30 cellular contexts compared by ENCODE assay signal in the genomic region with DNA sequence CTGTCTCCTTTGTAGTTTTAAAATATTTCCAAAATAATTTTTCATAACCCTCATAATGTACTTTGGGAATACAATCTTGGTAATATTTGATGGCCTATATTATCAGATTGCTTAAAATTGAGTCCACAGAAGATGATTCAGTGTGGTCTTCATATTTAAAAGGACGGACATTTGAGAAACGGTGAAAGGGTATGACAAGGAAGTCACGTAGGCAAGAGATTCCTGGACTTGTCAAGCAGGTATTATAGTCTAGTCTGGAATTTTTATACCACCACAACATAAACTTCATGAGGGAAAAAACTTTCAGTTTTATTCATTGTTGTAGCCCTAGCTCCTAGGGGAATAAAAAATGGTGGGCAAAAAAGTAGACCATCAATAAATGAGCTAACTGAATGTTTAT.
DNase-seq lines count a peak whose midpoint lies in the region; ATAC-seq, FAIRE-seq and TF ChIP-seq lines count a peak whose summit lies in the region.
"Had no signal": no experiment of that assay in that cellular context is flagged by ENCODE, and none has a peak within 500 bp of the region (broad histone marks: within the 10 kb centered on the region; RNA-seq: fewer than 3 reads in every experiment).

No MANE protein-coding gene starts in this region.

- intact Hi-C loops in IMR-90 (cut with micrococcal nuclease) (no loop called here), endothelial cell of umbilical vein (cut with micrococcal nuclease) (loop anchor here (5.0 kb wide), 2 partner anchors 79 to 149 kb away; no protein-coding TSS in a partner anchor), psoas muscle (cut with DNase I) (no loop called here)

- no peak overlapping the region for H2BK120ac ChIP-seq in IMR-90 (ENCODE audit: low read depth, low read length)

- H3K27me3 ChIP-seq in IMR-90 (ENCODE audit: control insufficient read depth, insufficient read depth, low read length) (no peaks in the 10 kb centered on the region), endothelial cell of umbilical vein (ENCODE audit: control insufficient read depth in 2 of 2, insufficient read depth in 2 of 2, low read length in 2 of 2) (no peaks in the 10 kb centered on the region), psoas muscle (ENCODE audit: insufficient read depth in 3 of 3, low read length in 2 of 3) (no peaks in the 10 kb centered on the region)
- H3K27me3 ChIP-seq: adrenal gland, body of pancreas, pancreas had no signal

- peaks cover 19 to 48% of the 10 kb centered on the region in 2 experiments for H3K79me1 ChIP-seq in IMR-90 (ENCODE audit: low read depth in 1 of 2, low read length in 2 of 2)

- H2AK5ac ChIP-seq in IMR-90 (ENCODE audit: low read depth, low read length), result no peak overlapping the region

- peak overlapping the region; percentile 42 for H2BK5ac ChIP-seq in IMR-90 (ENCODE audit: low read depth, low read length, poor library complexity, severe bottlenecking)

- H3K36me3 Mint-ChIP-seq in activated T-cell treated with anti-CD3 and anti-CD28 coated beads, Interleukin-2, amount 50 U/mL, for 24 hours (ENCODE audit: low read depth), result peaks cover 92% of the 10 kb centered on the region

- no peak for TF ChIP-seq CTCF in IMR-90 (conservative IDR thresholded peaks at IDR 0.05; ENCODE audit: low read depth, low read length)
- TF ChIP-seq CTCF in endothelial cell of umbilical vein (IDR thresholded peaks at IDR 0.05; ENCODE audit: extremely low read depth in 1 of 2, insufficient read depth in 1 of 2, low read depth in 1 of 2, low read length in 2 of 2), result no peak
- TF ChIP-seq CTCF in psoas muscle (IDR thresholded peaks at IDR 0.05), result no peak

- peaks cover 60% of the 10 kb centered on the region for H3K4me1 Mint-ChIP-seq in activated T-cell treated with anti-CD3 and anti-CD28 coated beads, Interleukin-2, amount 50 U/mL, for 24 hours (ENCODE audit: low read depth)

- 0 out of 3 replicates have a peak overlapping the region, but pooled peaks have one; percentile 24 for H2BK15ac ChIP-seq in IMR-90 (ENCODE audit: low read depth, low read length)

- H4K8ac ChIP-seq in IMR-90 (ENCODE audit: low read depth in 2 of 2, low read length in 2 of 2), result no peak overlapping the region

- peaks cover 12% of the 10 kb centered on the region for H3K79me2 ChIP-seq in endothelial cell of umbilical vein (ENCODE audit: control insufficient read depth, insufficient read depth, low read length)

- dilution Hi-C loops in IMR-90 (cut with HindIII; ENCODE audit: low sequenced_read_pairs, unreplicated experiment), result no loop called here
- dilution Hi-C loops in endothelial cell of umbilical vein (cut with MboI; ENCODE audit: extremely low pct_ligation_motif_present, low sequenced_read_pairs), result no loop called here

- CTCF ChIA-PET in IMR-90 (lab: Yijun Ruan, JAX), result no interaction called here
- CTCF ChIA-PET in endothelial cell of umbilical vein (lab: Charles Lee), result no interaction called here

- no CpG with 5 or more reads among the region's 3 CpGs for WGBS in IMR-90 (ENCODE audit: extremely low coverage in 2 of 2, insufficient read length in 1 of 2), 2 experiments
- WGBS in psoas muscle, 3 donors, result 81 to 93% (median 88%) methylated on average over 3 of the region's 3 CpGs

- POLR2A ChIA-PET in IMR-90 (lab: Charles Lee; ENCODE audit: unreplicated experiment), result no interaction called here
- POLR2A ChIA-PET in endothelial cell of umbilical vein (lab: Charles Lee), result no interaction called here

- H4K91ac ChIP-seq in IMR-90 (ENCODE audit: insufficient read depth, low read depth, low read length), result no peak overlapping the region

- H3K4me2 ChIP-seq in IMR-90 (ENCODE audit: low read depth, low read length) (no peak overlapping the region), endothelial cell of umbilical vein (ENCODE audit: insufficient read depth, low read length) (no peak overlapping the region)
- H3K4me2 ChIP-seq: A549 had no signal

- H3K56ac ChIP-seq in IMR-90 (ENCODE audit: extremely low read depth, insufficient read depth, low read length), result no peak overlapping the region

- no peak for FAIRE-seq in endothelial cell of umbilical vein (lab: Jason Lieb, UNC)
- FAIRE-seq: A549, GM12892, H1, keratinocyte, pancreas had no signal

- no peaks in the 10 kb centered on the region for H3K27me3 Mint-ChIP-seq in activated T-cell treated with anti-CD3 and anti-CD28 coated beads, Interleukin-2, amount 50 U/mL, for 24 hours
- H3K27me3 Mint-ChIP-seq: B cell; stimulated activated naive B cell treated with anti-CD40 and anti-IgM and Interleukin-4, amounts not matched to agents 10 μg/mL and 1 μg/mL and 100 μg/mL, for 72 hours had no signal

- H3K23ac ChIP-seq in IMR-90 (ENCODE audit: low read depth, low read length), result no peak overlapping the region

- no peaks in the 10 kb centered on the region for H4K20me1 ChIP-seq in IMR-90 (ENCODE audit: insufficient read depth, low read length)
- H4K20me1 ChIP-seq in endothelial cell of umbilical vein (replicated peaks; ENCODE audit: control insufficient read depth, extremely low read depth, insufficient read depth, low read length), result no peaks in the 10 kb centered on the region

- H3K36me3 ChIP-seq in IMR-90 (ENCODE audit: control insufficient read depth, insufficient read depth, low read length), result peaks cover 29% of the 10 kb centered on the region
- peaks cover 6 to 9% of the 10 kb centered on the region in 2 experiments for H3K36me3 ChIP-seq in endothelial cell of umbilical vein (ENCODE audit: control insufficient read depth in 2 of 2, extremely low read depth in 1 of 2, insufficient read depth in 2 of 2, low read length in 2 of 2)
- H3K36me3 ChIP-seq in psoas muscle (ENCODE audit: insufficient read depth in 1 of 2, low read depth in 1 of 2), result peaks cover 0 to 62% of the 10 kb centered on the region in 2 donors

- H3K9me3 Mint-ChIP-seq in activated T-cell treated with anti-CD3 and anti-CD28 coated beads, Interleukin-2, amount 50 U/mL, for 24 hours, result no peaks in the 10 kb centered on the region
- H3K9me3 Mint-ChIP-seq: stimulated activated naive B cell treated with anti-CD40 and anti-IgM and Interleukin-4, amounts not matched to agents 10 μg/mL and 1 μg/mL and 100 μg/mL, for 72 hours had no signal

- TF ChIP-seq POLR2A in IMR-90 (IDR thresholded peaks at IDR 0.05; ENCODE audit: low read depth, low read length), result no peak
- TF ChIP-seq POLR2A in endothelial cell of umbilical vein (IDR thresholded peaks at IDR 0.05; ENCODE audit: low read depth, low read length), result no peak

- in situ Hi-C loops in IMR-90 (cut with MboI; ENCODE audit: low sequenced_read_pairs), result no loop called here

- DNase-seq in activated T-cell treated with anti-CD3 and anti-CD28 coated beads, Interleukin-2, amount 50 U/mL, for 24 hours, result no peak
- no peak for DNase-seq in activated T-cell treated with anti-CD3 and anti-CD28 coated beads, Interleukin-2, amount 50 U/mL, for 48 hours
- DNase-seq in IMR-90 (no peak), endothelial cell of umbilical vein (ENCODE audit: low read depth, low spot score) (no peak), psoas muscle (no peak), NCI-H526 treated with DMSO at 0.1 percent for 48 hours (lab: John Stamatoyannopoulos, UW) (no peak), NCI-H1694 (lab: John Stamatoyannopoulos, UW) (no peak), A172 (ENCODE audit: low spot score) (no peak)
- DNase-seq: activated CD4-positive, alpha-beta T cell treated with anti-CD3 and anti-CD28 coated beads, Interleukin-2, amount 50 U/mL, for 1 hour; activated CD8-positive, alpha-beta memory T cell treated with anti-CD3 and anti-CD28 coated beads, Interleukin-2, amount 50 U/mL, for 4 hours; activated effector memory CD4-positive, alpha-beta T cell treated with Interleukin-2 at 50 U/mL for 16 hours; adrenal gland; body of pancreas; DMS153; lower lobe of right lung; NCI-H1092; NCI-H187 treated with DMSO at 0.1 percent for 48 hours; NCI-H524; pancreas; right cardiac atrium; SHP77 treated with DMSO at 0.1 percent for 48 hours; stimulated activated CD4-positive, alpha-beta T cell treated with anti-CD3 and anti-CD28 coated beads, Interleukin-12 subunit alpha, Interleukin-12 subunit beta, amount 100 ng/mL, for 4 hours; stimulated activated CD4-positive, alpha-beta T cell treated with anti-CD3 and anti-CD28 coated beads, Interleukin-4, amount 100 ng/mL, for 1 hour; stimulated activated naive B cell treated with anti-CD40 and anti-IgM and Interleukin-4, amounts not matched to agents 10 μg/mL and 1 μg/mL and 100 μg/mL, for 72 hours had no signal

- BruUV-seq in IMR-90 (replicated peaks; lab: Mats Ljungman, UMichigan) (no TSS peak), endothelial cell of umbilical vein (replicated peaks; lab: Mats Ljungman, UMichigan) (no TSS peak)

- H3K14ac ChIP-seq in IMR-90 (replicated peaks; ENCODE audit: low read depth, low read length), result no peak overlapping the region

- TF ChIP-seq RAD21 in IMR-90 (IDR thresholded peaks at IDR 0.05; ENCODE audit: low read length), result no peak

- no peak overlapping the region for H4K5ac ChIP-seq in IMR-90 (ENCODE audit: low read depth, low read length)

- H3K9me1 ChIP-seq in IMR-90 (ENCODE audit: insufficient read depth, low read length) (peaks cover 3% of the 10 kb centered on the region), endothelial cell of umbilical vein (replicated peaks; ENCODE audit: control insufficient read depth, extremely low read depth, insufficient read depth, low read length) (no peaks in the 10 kb centered on the region)

- H3K4me3 ChIP-seq in IMR-90 (ENCODE audit: insufficient read depth, low read depth, low read length), result no peak overlapping the region
- H3K4me3 ChIP-seq in endothelial cell of umbilical vein (replicated peaks in 1 of 3; ENCODE audit: insufficient read depth in 1 of 3, low read depth in 1 of 3, low read length in 3 of 3), result no peak overlapping the region
- H3K4me3 ChIP-seq in psoas muscle, result no peak overlapping the region
- H3K4me3 ChIP-seq: A549, adrenal gland, body of pancreas, lower lobe of right lung, pancreas had no signal

- H3K18ac ChIP-seq in IMR-90 (ENCODE audit: low read depth, low read length), result peak overlapping the region; percentile 20; the same call in 1 of the 2 replicates

- H3K4me1 ChIP-seq in IMR-90 (ENCODE audit: control insufficient read depth, insufficient read depth, low read length) (peaks cover 7% of the 10 kb centered on the region), endothelial cell of umbilical vein (ENCODE audit: control insufficient read depth, extremely low read depth, insufficient read depth, low read length) (peaks cover 24% of the 10 kb centered on the region), psoas muscle (peaks cover 29% of the 10 kb centered on the region)
- H3K4me1 ChIP-seq: body of pancreas, lower lobe of right lung, pancreas had no signal

- H2AK9ac ChIP-seq in IMR-90 (replicated peaks; ENCODE audit: low read depth, low read length, poor library complexity), result no peak overlapping the region

- H3K4me3 Mint-ChIP-seq in activated T-cell treated with anti-CD3 and anti-CD28 coated beads, Interleukin-2, amount 50 U/mL, for 24 hours, result no peak overlapping the region
- H3K4me3 Mint-ChIP-seq: B cell; stimulated activated naive B cell treated with anti-CD40 and anti-IgM and Interleukin-4, amounts not matched to agents 10 μg/mL and 1 μg/mL and 100 μg/mL, for 72 hours had no signal

- ATAC-seq in IMR-90 (ENCODE audit: low read depth) (no peak), psoas muscle (no peak)
- ATAC-seq: body of pancreas; lower lobe of right lung; Panc1; pancreas; right cardiac atrium; stimulated activated naive B cell treated with anti-CD40 and anti-IgM and Interleukin-4, amounts not matched to agents 10 μg/mL and 1 μg/mL and 100 μg/mL, for 72 hours had no signal

- H2BK20ac ChIP-seq in IMR-90 (ENCODE audit: low read depth, low read length), result no peak overlapping the region

- H3K27ac Mint-ChIP-seq in activated T-cell treated with anti-CD3 and anti-CD28 coated beads, Interleukin-2, amount 50 U/mL, for 24 hours, result peak overlapping the region; percentile 28
- H3K27ac Mint-ChIP-seq: B cell had no signal

- H3K27ac ChIP-seq in IMR-90 (ENCODE audit: insufficient read depth, low read length) (peak overlapping the region; percentile 20; the same call in 1 of the 2 replicates), endothelial cell of umbilical vein (ENCODE audit: insufficient read depth, low read depth, low read length) (peak overlapping the region; percentile 5), psoas muscle (peak overlapping the region; percentile 69)
- H3K27ac ChIP-seq: A549, lower lobe of right lung, pancreas had no signal

- H3K9ac ChIP-seq in IMR-90 (ENCODE audit: low read depth, low read length) (no peak overlapping the region), endothelial cell of umbilical vein (replicated peaks; ENCODE audit: extremely low read depth, insufficient read depth, low read length) (no peak overlapping the region)

- H3K9me3 ChIP-seq in IMR-90 (ENCODE audit: control insufficient read depth, insufficient read depth, low read length), result no peaks in the 10 kb centered on the region
- no peaks in the 10 kb centered on the region for H3K9me3 ChIP-seq in endothelial cell of umbilical vein (replicated peaks; ENCODE audit: control insufficient read depth, insufficient read depth, low read length)
- no peaks in the 10 kb centered on the region for H3K9me3 ChIP-seq in psoas muscle
- H3K9me3 ChIP-seq: A549, adrenal gland, body of pancreas, lower lobe of right lung, pancreas had no signal

- H3K4ac ChIP-seq in IMR-90 (ENCODE audit: low read depth, low read length), result no peak overlapping the region

- H2AFZ ChIP-seq in IMR-90 (replicated peaks; ENCODE audit: low read length, poor library complexity) (no peak overlapping the region), endothelial cell of umbilical vein (ENCODE audit: low read depth, low read length) (no peak overlapping the region)

Comparison
In these comparisons a context has a peak if more than half of its experiments do, and no peak if none do; other contexts are left out.
1. H3K27ac ChIP-seq: peak in every context shown above with its lines; median percentile 69 in psoas muscle; 20 in IMR-90; 5 in endothelial cell of umbilical vein.